ENCODE assay signal across 17 cellular contexts in genomic region chr3:15694628-15695027, GRCh38.
"Had no signal": no experiment of that assay in that cellular context is flagged by ENCODE, and none has a peak within 500 bp of the region (broad histone marks: within the 10 kb centered on the region; RNA-seq: fewer than 3 reads in every experiment).

No MANE protein-coding gene starts in this region.

- H3K4me3 Mint-ChIP-seq: activated naive CD8-positive, alpha-beta T cell; activated T-helper 1 cell treated with anti-CD3 and anti-CD28 coated beads, Interleukin-12 subunit alpha, Interleukin-12 subunit beta, Interleukin-2, Interleukin-4 antibody, amounts not matched to agents 30 ng/mL and 10 ng/mL and 1 ng/mL, durations not matched to agents 14 hours and 24 hours and 36 hours had no signal

- H3K27ac Mint-ChIP-seq: activated naive CD8-positive, alpha-beta T cell; activated T-helper 1 cell treated with anti-CD3 and anti-CD28 coated beads, Interleukin-12 subunit alpha, Interleukin-12 subunit beta, Interleukin-2, Interleukin-4 antibody, amounts not matched to agents 30 ng/mL and 10 ng/mL and 1 ng/mL, durations not matched to agents 14 hours and 24 hours and 36 hours had no signal

- ATAC-seq: gastrocnemius medialis; heart left ventricle; psoas muscle; right cardiac atrium; stimulated activated naive CD8-positive, alpha-beta T cell treated with anti-CD3 and anti-CD28 coated beads, Interleukin-15, Interleukin-2, amounts not matched to agents 100 U/mL and 50 U/mL, for 24 hours had no signal

- H3K9me3 Mint-ChIP-seq: activated T-helper 1 cell treated with anti-CD3 and anti-CD28 coated beads, Interleukin-12 subunit alpha, Interleukin-12 subunit beta, Interleukin-2, Interleukin-4 antibody, amounts not matched to agents 30 ng/mL and 10 ng/mL and 1 ng/mL, durations not matched to agents 14 hours and 24 hours and 36 hours had no signal

- DNase-seq: activated CD4-positive, alpha-beta T cell treated with anti-CD3 and anti-CD28 coated beads for 1 hour; activated CD4-positive, alpha-beta T cell treated with anti-CD3 and anti-CD28 coated beads, Interleukin-2, amount 50 U/mL, for 4 hours; amygdala; central memory CD4-positive, alpha-beta T cell; colonic mucosa; gastrocnemius medialis; heart left ventricle; left ventricle myocardium inferior; mammary epithelial cell; psoas muscle; right cardiac atrium; stimulated activated naive CD8-positive, alpha-beta T cell treated with anti-CD3 and anti-CD28 coated beads, Interleukin-15, Interleukin-2, amounts not matched to agents 100 U/mL and 50 U/mL, for 24 hours; substantia nigra; T-helper 2 cell; tibial artery had no signal

- H3K27me3 Mint-ChIP-seq: activated naive CD8-positive, alpha-beta T cell had no signal
